1 cellular context compared by ENCODE assay signal in genomic region chr19:50820549-50821247, GRCh38.
TF ChIP-seq lines count a peak whose summit lies in the region.

No MANE protein-coding gene starts in this region.

TF ChIP-seq in K562, 482 proteins besides CTCF, POLR2A, EP300 and RAD21 (continued from another document and continues in another):
- TF ChIP-seq ESRRA (IDR thresholded peaks at IDR 0.05; ENCODE audit: borderline replicate concordance, low read depth): peak; percentile 50; the same call in 1 of the 2 replicates
- TF ChIP-seq MCM7 (IDR thresholded peaks at IDR 0.05): peak in 1 of 2 experiments; percentile 89; a peak in 2 of 4 replicates
- no peak for TF ChIP-seq ELF2 (CRISPR knock-in tag; IDR thresholded peaks at IDR 0.05)
- peak; percentile 17; the same call in 1 of the 2 replicates for TF ChIP-seq PKNOX1 (IDR thresholded peaks at IDR 0.05)
- no peak for TF ChIP-seq SMAD1 (IDR thresholded peaks at IDR 0.05; ENCODE audit: low read depth, low read length, partially characterized antibody)
- peak; percentile 38; the same call in 1 of the 2 replicates for TF ChIP-seq SP1 (CRISPR knock-in tag; IDR thresholded peaks at IDR 0.05)
- no peak for TF ChIP-seq ZNF197 (CRISPR knock-in tag; IDR thresholded peaks at IDR 0.05; ENCODE audit: low read depth)
- TF ChIP-seq CREB3 (tag; conservative IDR thresholded peaks at IDR 0.05; ENCODE audit: low read depth): no peak
- no peak for TF ChIP-seq MTA3 (IDR thresholded peaks at IDR 0.05; ENCODE audit: borderline replicate concordance)
- no peak for TF ChIP-seq ZNF436 (CRISPR knock-in tag; IDR thresholded peaks at IDR 0.05)
- TF ChIP-seq AFF4 (CRISPR knock-in tag; IDR thresholded peaks at IDR 0.05): no peak
- TF ChIP-seq HDAC3 (IDR thresholded peaks at IDR 0.05; ENCODE audit: borderline replicate concordance, partially characterized antibody): no peak
- TF ChIP-seq PHF21A (IDR thresholded peaks at IDR 0.05; ENCODE audit: borderline replicate concordance, low read depth): no peak
- TF ChIP-seq ZBTB40 (IDR thresholded peaks at IDR 0.05): peak; percentile 72
- no peak for TF ChIP-seq ZBTB40 (CRISPR knock-in tag; IDR thresholded peaks at IDR 0.05)
- no peak for TF ChIP-seq CGGBP1 (CRISPR knock-in tag; IDR thresholded peaks at IDR 0.05)
- no peak for TF ChIP-seq SNIP1 (IDR thresholded peaks at IDR 0.05; ENCODE audit: low read depth)
- no peak for TF ChIP-seq TSHZ1 (CRISPR knock-in tag; IDR thresholded peaks at IDR 0.05)
- TF ChIP-seq MTA1 (IDR thresholded peaks at IDR 0.05; ENCODE audit: borderline replicate concordance): peak; percentile 48; the same call in 1 of the 2 replicates
- TF ChIP-seq TBP (optimal IDR thresholded peaks at IDR 0.05; ENCODE audit: low read depth, low read length): no peak
- TF ChIP-seq DLX4 (CRISPR knock-in tag; IDR thresholded peaks at IDR 0.05): no peak
- no peak for TF ChIP-seq NCOA4 (IDR thresholded peaks at IDR 0.05; ENCODE audit: partially characterized antibody)
- TF ChIP-seq MYNN (IDR thresholded peaks at IDR 0.05): no peak
- TF ChIP-seq MYNN (CRISPR knock-in tag; IDR thresholded peaks at IDR 0.05): no peak
- no peak for TF ChIP-seq HES1 (IDR thresholded peaks at IDR 0.05; ENCODE audit: low read depth)
- TF ChIP-seq THRA (IDR thresholded peaks at IDR 0.05): no peak
- peak; percentile 94 for TF ChIP-seq ZNF512 (tag; IDR thresholded peaks at IDR 0.05)
- TF ChIP-seq SMARCE1 (IDR thresholded peaks at IDR 0.05): peak; percentile 53
- no peak for TF ChIP-seq ZNF507 (tag; conservative IDR thresholded peaks at IDR 0.05)
- TF ChIP-seq USF1 (CRISPR knock-in tag; IDR thresholded peaks at IDR 0.05): no peak
- TF ChIP-seq GABPB1 (CRISPR knock-in tag; IDR thresholded peaks at IDR 0.05): 0 out of 2 replicates have a peak, but pooled peaks have one; percentile 20
